ENCODE assay signal across 29 cellular contexts in genomic region chr11:45513806-45514340, GRCh38.
A peak's percentile ranks its signal among the peaks of the same experiment; 100 is the strongest.
DNase-seq lines count a peak whose midpoint lies in the region; ATAC-seq, FAIRE-seq and TF ChIP-seq lines count a peak whose summit lies in the region.
"Had no signal": no experiment of that assay in that cellular context is flagged by ENCODE, and none has a peak within 500 bp of the region (broad histone marks: within the 10 kb centered on the region; RNA-seq: fewer than 3 reads in every experiment).

No MANE protein-coding gene starts in this region.

- no peak for TF ChIP-seq EP300 in H1 (IDR thresholded peaks at IDR 0.05; ENCODE audit: borderline replicate concordance in 1 of 2, low read depth in 2 of 2, low read length in 2 of 2)

- H3K79me1 ChIP-seq in H1 (ENCODE audit: low read depth, low read length), result no peaks in the 10 kb centered on the region

- H3K4ac ChIP-seq in H1 (replicated peaks; ENCODE audit: insufficient read length, low read depth, low read length), result no peak overlapping the region

- ATAC-seq in activated CD8-positive, alpha-beta memory T cell treated with anti-CD3 and anti-CD28 coated beads, Interleukin-2, amount 10 ng/mL, durations not matched to agents 7 days and 5 days, result no peak
- ATAC-seq in WTC11, result no peak
- ATAC-seq: CD8-positive, alpha-beta T cell; K562 had no signal

- no peak overlapping the region for H2BK5ac ChIP-seq in H1 (ENCODE audit: low read depth, low read length)

- H3K9me3 ChIP-seq in H1 (ENCODE audit: insufficient read depth in 2 of 2, low read depth in 1 of 2, low read length in 1 of 2), result no peaks in the 10 kb centered on the region
- H3K9me3 ChIP-seq: Caco-2 had no signal

- CTCF ChIA-PET in activated CD8-positive, alpha-beta memory T cell treated with anti-CD3 and anti-CD28 coated beads, Interleukin-2, amount 10 ng/mL, durations not matched to agents 7 days and 5 days (lab: Charles Lee), result no interaction called here
- CTCF ChIA-PET in H1 (lab: Charles Lee; ENCODE audit: partially characterized antibody), result interaction anchor here (0.6 kb wide), 1 partner anchor 53 kb away, joined by 3 read pairs; no protein-coding TSS in a partner anchor
- CTCF ChIA-PET in WTC11 (lab: Charles Lee), result interaction anchor here (1.1 kb wide), 1 partner anchor 143 kb away, joined by 5 read pairs; no protein-coding TSS in a partner anchor

- no peak for FAIRE-seq in H1 (lab: Jason Lieb, UNC)
- FAIRE-seq: GM18507, K562 had no signal

- H3K27me3 ChIP-seq in H1 (replicated peaks in 1 of 4; ENCODE audit: control insufficient read depth in 3 of 4, extremely low read depth in 1 of 4, insufficient read depth in 3 of 4, low read length in 3 of 4), result no peaks in the 10 kb centered on the region; a peak in 1 of 7 replicates

- H2BK120ac ChIP-seq in H1 (replicated peaks; ENCODE audit: low read depth, low read length), result no peak overlapping the region

- no peak overlapping the region for H4K91ac ChIP-seq in H1 (replicated peaks; ENCODE audit: insufficient read length, low read length)

- no peak overlapping the region for H2AK5ac ChIP-seq in H1 (ENCODE audit: low read depth, low read length)

- no peak overlapping the region for H3K14ac ChIP-seq in H1 (ENCODE audit: insufficient read length)

- no peaks in the 10 kb centered on the region for H4K20me1 ChIP-seq in H1 (replicated peaks in 1 of 2; ENCODE audit: control insufficient read depth in 1 of 2, insufficient read depth in 2 of 2, low read length in 2 of 2)

- POLR2A ChIA-PET in H1 (lab: Charles Lee; ENCODE audit: partially characterized antibody) (no interaction called here), WTC11 (lab: Charles Lee) (no interaction called here)

- no peak overlapping the region for H2BK15ac ChIP-seq in H1 (ENCODE audit: low read length)

- H3K56ac ChIP-seq in H1 (replicated peaks; ENCODE audit: insufficient read length, low read depth, low read length), result no peak overlapping the region

- H3K36me3 Mint-ChIP-seq in activated CD8-positive, alpha-beta memory T cell treated with anti-CD3 and anti-CD28 coated beads, Interleukin-2, amount 10 ng/mL, durations not matched to agents 7 days and 5 days, result no peaks in the 10 kb centered on the region
- H3K36me3 Mint-ChIP-seq in WTC11, result no peaks in the 10 kb centered on the region
- H3K36me3 Mint-ChIP-seq: CD8-positive, alpha-beta T cell had no signal

- H3K4me1 ChIP-seq in H1 (replicated peaks in 1 of 4; ENCODE audit: control insufficient read depth in 3 of 4, insufficient read depth in 4 of 4, low read length in 3 of 4), result peaks cover 0 to 1% (median 0%) of the 10 kb centered on the region in 4 experiments; a peak in 1 of 7 replicates
- H3K4me1 ChIP-seq: Caco-2 had no signal

- peak overlapping the region; percentile 7; the same call in 1 of the 2 replicates for H4K8ac ChIP-seq in H1 (ENCODE audit: extremely low read depth, insufficient read depth, low read length)

- no peak overlapping the region for H2BK12ac ChIP-seq in H1 (ENCODE audit: low read depth, low read length)

- no peaks in the 10 kb centered on the region for H3K4me1 Mint-ChIP-seq in activated CD8-positive, alpha-beta memory T cell treated with anti-CD3 and anti-CD28 coated beads, Interleukin-2, amount 10 ng/mL, durations not matched to agents 7 days and 5 days
- H3K4me1 Mint-ChIP-seq in WTC11, result peaks cover 13% of the 10 kb centered on the region
- H3K4me1 Mint-ChIP-seq: B cell had no signal

- TF ChIP-seq POLR2A in H1 (IDR thresholded peaks at IDR 0.05; ENCODE audit: control extremely low read depth in 1 of 2, low read depth in 2 of 2, low read length in 2 of 2), result no peak

- no peaks in the 10 kb centered on the region; the same call in 1 of the 2 replicates for H3K23me2 ChIP-seq in H1 (ENCODE audit: low read depth, low read length)

- WGBS in H1 (ENCODE audit: extremely low coverage in 1 of 2, insufficient coverage in 1 of 2, insufficient read length in 1 of 2, insufficient replicate concordance in 2 of 2, low coverage in 1 of 2, low lambda C conversion rate in 2 of 2, missing lambda C conversion rate in 1 of 2), 2 experiments, result 91% methylated on average over 8 of the region's 8 CpGs; no CpG with 5 or more reads in 1 of the 2 experiments

- no peak overlapping the region for H3K27ac Mint-ChIP-seq in activated CD8-positive, alpha-beta memory T cell treated with anti-CD3 and anti-CD28 coated beads, Interleukin-2, amount 10 ng/mL, durations not matched to agents 7 days and 5 days
- H3K27ac Mint-ChIP-seq in WTC11, result no peak overlapping the region
- H3K27ac Mint-ChIP-seq: B cell; CD8-positive, alpha-beta T cell had no signal

- no peak overlapping the region for H3K27ac ChIP-seq in H1 (ENCODE audit: low read depth, low read length)
- H3K27ac ChIP-seq: 22Rv1, C4-2B, HL-60, PC-9 had no signal

- no peak overlapping the region for H3K23ac ChIP-seq in H1 (ENCODE audit: insufficient read length)

- no peak overlapping the region for H2AFZ ChIP-seq in H1 (ENCODE audit: low read length)
- H2AFZ ChIP-seq: PC-9 had no signal

- no peaks in the 10 kb centered on the region for H3K36me3 ChIP-seq in H1 (ENCODE audit: control insufficient read depth in 2 of 4, insufficient read depth in 4 of 4, low read length in 3 of 4)

- no peak for TF ChIP-seq CTCF in H1 (IDR thresholded peaks at IDR 0.05; ENCODE audit: control extremely low read depth in 1 of 3, insufficient read depth in 1 of 3, low read depth in 1 of 3, low read length in 3 of 3)
- no peak for TF ChIP-seq CTCF in WTC11 (IDR thresholded peaks at IDR 0.05)

- H3K27me3 Mint-ChIP-seq in activated CD8-positive, alpha-beta memory T cell treated with anti-CD3 and anti-CD28 coated beads, Interleukin-2, amount 10 ng/mL, durations not matched to agents 7 days and 5 days, result peaks cover 7% of the 10 kb centered on the region
- peaks cover 6% of the 10 kb centered on the region for H3K27me3 Mint-ChIP-seq in WTC11 (ENCODE audit: low read depth)

- no peak overlapping the region for H3K9ac ChIP-seq in H1 (replicated peaks in 1 of 4; ENCODE audit: extremely low read depth in 1 of 4, low read depth in 3 of 4, low read length in 3 of 4)

- peak; percentile 8 for DNase-seq in activated CD8-positive, alpha-beta memory T cell treated with anti-CD3 and anti-CD28 coated beads, Interleukin-2, amount 50 U/mL, for 48 hours
- no peak for DNase-seq in activated CD8-positive, alpha-beta memory T cell treated with anti-CD3 and anti-CD28 coated beads, Interleukin-2, amount 10 ng/mL, durations not matched to agents 7 days and 5 days
- peak; percentile 52 for DNase-seq in NOMO-1 treated with DMSO at 0.1 percent for 48 hours (lab: John Stamatoyannopoulos, UW; ENCODE audit: unreplicated experiment)
- DNase-seq in H1 (ENCODE audit: low read depth in 1 of 2, low spot score in 2 of 2), result no peak
- DNase-seq in HT-29 (ENCODE audit: low spot score), result no peak
- no peak for DNase-seq in WTC11 (ENCODE audit: low spot score)
- DNase-seq in OCI-M2 (lab: John Stamatoyannopoulos, UW; ENCODE audit: unreplicated experiment), result no peak
- DNase-seq in NCI-H2171 treated with DMSO at 0.1 percent for 48 hours (lab: John Stamatoyannopoulos, UW), result no peak
- DNase-seq: Caco-2; CD8-positive, alpha-beta T cell; DMS 273 treated with DMSO at 0.1 percent for 48 hours; DMS79 treated with DMSO at 0.1 percent for 48 hours; H7; NCI-H1092 treated with DMSO at 0.1 percent for 48 hours; NCI-H1436; NCI-H187; NCI-H2081 treated with DMSO at 0.1 percent for 48 hours; NCI-H524; NCI-H774; PC-9; Right ventricle myocardium superior; RPMI8226; T-helper 1 cell had no signal

- no peak overlapping the region for H4K5ac ChIP-seq in H1 (ENCODE audit: insufficient read length, low read depth, low read length)

- H3K79me2 ChIP-seq in H1 (ENCODE audit: control insufficient read depth in 1 of 2, insufficient read depth in 2 of 2, low read length in 2 of 2), result no peaks in the 10 kb centered on the region

- no peaks in the 10 kb centered on the region for H3K9me3 Mint-ChIP-seq in activated CD8-positive, alpha-beta memory T cell treated with anti-CD3 and anti-CD28 coated beads, Interleukin-2, amount 10 ng/mL, durations not matched to agents 7 days and 5 days (ENCODE audit: low read depth)
- no peaks in the 10 kb centered on the region for H3K9me3 Mint-ChIP-seq in WTC11
- H3K9me3 Mint-ChIP-seq: CD8-positive, alpha-beta T cell had no signal

- TF ChIP-seq RAD21 in H1 (IDR thresholded peaks at IDR 0.05 in 1 of 2, conservative IDR thresholded peaks at IDR 0.05 in 1 of 2; ENCODE audit: low read depth in 2 of 2, low read length in 2 of 2), result no peak

- no peak overlapping the region for H3K18ac ChIP-seq in H1 (ENCODE audit: extremely low read depth, low read length)

- H3K4me2 ChIP-seq in H1 (ENCODE audit: insufficient read depth in 1 of 2, low read depth in 2 of 2, low read length in 2 of 2), result no peak overlapping the region
- H3K4me2 ChIP-seq: PC-9 had no signal

- H2BK20ac ChIP-seq in H1 (ENCODE audit: low read length), result no peak overlapping the region

- no peak overlapping the region for H3K4me3 ChIP-seq in H1 (ENCODE audit: extremely low read depth in 1 of 4, insufficient read depth in 2 of 4, low read depth in 3 of 4, low read length in 4 of 4)
- H3K4me3 ChIP-seq: K562, PC-9 had no signal

- no peak overlapping the region for H3K4me3 Mint-ChIP-seq in activated CD8-positive, alpha-beta memory T cell treated with anti-CD3 and anti-CD28 coated beads, Interleukin-2, amount 10 ng/mL, durations not matched to agents 7 days and 5 days
- no peak overlapping the region for H3K4me3 Mint-ChIP-seq in WTC11
- H3K4me3 Mint-ChIP-seq: B cell; CD8-positive, alpha-beta T cell had no signal

TF ChIP-seq in H1, 55 proteins besides CTCF, POLR2A, EP300 and RAD21 (continues in another document):
- no peak for TF ChIP-seq KDM5A (IDR thresholded peaks at IDR 0.05; ENCODE audit: low read length)
- no peak for TF ChIP-seq JUND (IDR thresholded peaks at IDR 0.05; ENCODE audit: low read length)
- no peak for TF ChIP-seq TAF1 (IDR thresholded peaks at IDR 0.05; ENCODE audit: low read depth, low read length)
- no peak for TF ChIP-seq KDM1A (IDR thresholded peaks at IDR 0.05; ENCODE audit: borderline replicate concordance, low read length)
- no peak for TF ChIP-seq POU5F1 (IDR thresholded peaks at IDR 0.05; ENCODE audit: low read depth, low read length)
- TF ChIP-seq MAX (IDR thresholded peaks at IDR 0.05), result no peak

TF ChIP-seq in WTC11, 78 proteins besides CTCF, POLR2A, EP300 and RAD21 (continues in another document):
- TF ChIP-seq, protein P1, sequence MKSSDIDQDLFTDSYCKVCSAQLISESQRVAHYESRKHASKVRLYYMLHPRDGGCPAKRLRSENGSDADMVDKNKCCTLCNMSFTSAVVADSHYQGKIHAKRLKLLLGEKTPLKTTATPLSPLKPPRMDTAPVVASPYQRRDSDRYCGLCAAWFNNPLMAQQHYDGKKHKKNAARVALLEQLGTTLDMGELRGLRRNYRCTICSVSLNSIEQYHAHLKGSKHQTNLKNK (CRISPR knock-in tag; IDR thresholded peaks at IDR 0.05), result no peak
- no peak for TF ChIP-seq E2F1 (CRISPR knock-in tag; IDR thresholded peaks at IDR 0.05)

Comparison
In these comparisons a context has a peak if more than half of its experiments do, and no peak if none do; other contexts are left out.
1. DNase-seq: peak in activated CD8-positive, alpha-beta memory T cell treated with anti-CD3 and anti-CD28 coated beads, Interleukin-2, amount 50 U/mL, for 48 hours (single experiment) and NOMO-1 treated with DMSO at 0.1 percent for 48 hours (single experiment); none in activated CD8-positive, alpha-beta memory T cell treated with anti-CD3 and anti-CD28 coated beads, Interleukin-2, amount 10 ng/mL, durations not matched to agents 7 days and 5 days (single experiment), H1 (0 of 2), HT-29 (single experiment), WTC11 (single experiment), OCI-M2 (single experiment) and NCI-H2171 treated with DMSO at 0.1 percent for 48 hours (single experiment).